Comparison of ENCODE assay signal across 1 cellular context in the genomic region with DNA sequence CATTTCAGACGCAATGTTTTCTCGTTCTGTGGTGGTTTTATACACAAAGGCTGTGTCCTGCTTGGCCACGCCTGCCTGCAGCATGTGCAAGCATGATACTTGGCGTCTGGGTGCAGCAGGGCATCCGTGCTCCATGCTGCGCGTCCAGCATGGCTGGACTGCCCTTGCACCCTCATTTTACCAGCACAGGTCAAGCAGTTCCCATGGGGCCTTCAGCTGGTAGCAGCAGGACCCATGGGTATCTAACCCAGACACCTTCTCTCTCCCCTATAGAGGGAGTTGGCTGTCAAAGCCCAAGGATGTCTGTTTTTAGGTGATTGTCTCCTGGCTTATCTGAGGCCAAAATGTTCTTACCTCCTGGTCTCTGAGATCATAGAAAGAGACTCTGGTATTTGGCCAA.
TF ChIP-seq lines count a peak whose summit lies in the region.

No MANE protein-coding gene starts in this region.

TF ChIP-seq in K562, 482 proteins besides CTCF, POLR2A, EP300 and RAD21 (continued from another document and continues in another):
- TF ChIP-seq MCM7 (IDR thresholded peaks at IDR 0.05), result no peak
- no peak for TF ChIP-seq FIP1L1 (IDR thresholded peaks at IDR 0.05; ENCODE audit: low read depth, low read length, poor library complexity, severe bottlenecking)
- no peak for TF ChIP-seq RFX7 (CRISPR knock-in tag; IDR thresholded peaks at IDR 0.05)
- no peak for TF ChIP-seq RHOXF2B (CRISPR knock-in tag; conservative IDR thresholded peaks at IDR 0.05)
- no peak for TF ChIP-seq MAFG (tag; conservative IDR thresholded peaks at IDR 0.05)
- no peak for TF ChIP-seq NFIX (CRISPR knock-in tag; IDR thresholded peaks at IDR 0.05; ENCODE audit: low read depth)
- no peak for TF ChIP-seq ZFP36 (IDR thresholded peaks at IDR 0.05; ENCODE audit: low read depth, low read length, partially characterized antibody)
- no peak for TF ChIP-seq CBX1 (IDR thresholded peaks at IDR 0.05; ENCODE audit: low read depth)
- no peak for TF ChIP-seq ZNF184 (CRISPR knock-in tag; IDR thresholded peaks at IDR 0.05)
- TF ChIP-seq, protein P1, sequence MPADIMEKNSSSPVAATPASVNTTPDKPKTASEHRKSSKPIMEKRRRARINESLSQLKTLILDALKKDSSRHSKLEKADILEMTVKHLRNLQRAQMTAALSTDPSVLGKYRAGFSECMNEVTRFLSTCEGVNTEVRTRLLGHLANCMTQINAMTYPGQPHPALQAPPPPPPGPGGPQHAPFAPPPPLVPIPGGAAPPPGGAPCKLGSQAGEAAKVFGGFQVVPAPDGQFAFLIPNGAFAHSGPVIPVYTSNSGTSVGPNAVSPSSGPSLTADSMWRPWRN (IDR thresholded peaks at IDR 0.05; ENCODE audit: low read depth), result no peak
- TF ChIP-seq NR1H2 (CRISPR knock-in tag; IDR thresholded peaks at IDR 0.05), result no peak
- TF ChIP-seq ETV1 (tag; conservative IDR thresholded peaks at IDR 0.05; ENCODE audit: low read depth), result no peak
- no peak for TF ChIP-seq IRF2 (CRISPR knock-in tag; IDR thresholded peaks at IDR 0.05)
- peak; percentile 55 for TF ChIP-seq DACH1 (IDR thresholded peaks at IDR 0.05; ENCODE audit: partially characterized antibody)
- no peak for TF ChIP-seq ZNF217 (CRISPR knock-in tag; IDR thresholded peaks at IDR 0.05)
- TF ChIP-seq, protein P2, sequence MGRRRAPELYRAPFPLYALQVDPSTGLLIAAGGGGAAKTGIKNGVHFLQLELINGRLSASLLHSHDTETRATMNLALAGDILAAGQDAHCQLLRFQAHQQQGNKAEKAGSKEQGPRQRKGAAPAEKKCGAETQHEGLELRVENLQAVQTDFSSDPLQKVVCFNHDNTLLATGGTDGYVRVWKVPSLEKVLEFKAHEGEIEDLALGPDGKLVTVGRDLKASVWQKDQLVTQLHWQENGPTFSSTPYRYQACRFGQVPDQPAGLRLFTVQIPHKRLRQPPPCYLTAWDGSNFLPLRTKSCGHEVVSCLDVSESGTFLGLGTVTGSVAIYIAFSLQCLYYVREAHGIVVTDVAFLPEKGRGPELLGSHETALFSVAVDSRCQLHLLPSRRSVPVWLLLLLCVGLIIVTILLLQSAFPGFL (CRISPR knock-in tag; IDR thresholded peaks at IDR 0.05), result no peak
- TF ChIP-seq RBM22 (IDR thresholded peaks at IDR 0.05; ENCODE audit: low read depth, low read length, poor library complexity, severe bottlenecking), result no peak
- no peak for TF ChIP-seq SMARCC2 (IDR thresholded peaks at IDR 0.05; ENCODE audit: low read depth)
- no peak for TF ChIP-seq RBBP5 (IDR thresholded peaks at IDR 0.05; ENCODE audit: borderline replicate concordance, insufficient read depth, low read length, poor library complexity, severe bottlenecking)
- no peak for TF ChIP-seq FOXK2 (conservative IDR thresholded peaks at IDR 0.05 in 1 of 2, IDR thresholded peaks at IDR 0.05 in 1 of 2; ENCODE audit: low read depth in 2 of 2)
- TF ChIP-seq TRIM28 (IDR thresholded peaks at IDR 0.05), result no peak
- TF ChIP-seq ZC3H4 (CRISPR knock-in tag; IDR thresholded peaks at IDR 0.05; ENCODE audit: borderline replicate concordance), result no peak
- no peak for TF ChIP-seq PTRF (tag; IDR thresholded peaks at IDR 0.05)
- no peak for TF ChIP-seq MCM3 (IDR thresholded peaks at IDR 0.05)
- no peak for TF ChIP-seq UBTF (IDR thresholded peaks at IDR 0.05; ENCODE audit: borderline replicate concordance in 1 of 2, low read depth in 2 of 2, low read length in 2 of 2)
- TF ChIP-seq, protein P3, sequence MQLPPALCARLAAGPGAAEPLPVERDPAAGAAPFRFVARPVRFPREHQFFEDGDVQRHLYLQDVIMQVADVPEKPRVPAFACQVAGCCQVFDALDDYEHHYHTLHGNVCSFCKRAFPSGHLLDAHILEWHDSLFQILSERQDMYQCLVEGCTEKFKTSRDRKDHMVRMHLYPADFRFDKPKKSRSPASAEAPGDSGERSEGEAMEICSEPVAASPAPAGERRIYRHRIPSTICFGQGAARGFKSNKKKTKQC (CRISPR knock-in tag; IDR thresholded peaks at IDR 0.05), result no peak
- TF ChIP-seq SMAD3 (CRISPR knock-in tag; conservative IDR thresholded peaks at IDR 0.05), result no peak
- TF ChIP-seq NRF1 (conservative IDR thresholded peaks at IDR 0.05 in 1 of 2, IDR thresholded peaks at IDR 0.05 in 1 of 2), result no peak
- no peak for TF ChIP-seq CEBPB (tag; IDR thresholded peaks at IDR 0.05)
- no peak for TF ChIP-seq KDM2B (CRISPR knock-in tag; IDR thresholded peaks at IDR 0.05)
- no peak for TF ChIP-seq WHSC1 (IDR thresholded peaks at IDR 0.05; ENCODE audit: low read length)
- TF ChIP-seq RBM39 (optimal IDR thresholded peaks at IDR 0.05; ENCODE audit: low read depth, low read length), result no peak
- TF ChIP-seq, protein P4, sequence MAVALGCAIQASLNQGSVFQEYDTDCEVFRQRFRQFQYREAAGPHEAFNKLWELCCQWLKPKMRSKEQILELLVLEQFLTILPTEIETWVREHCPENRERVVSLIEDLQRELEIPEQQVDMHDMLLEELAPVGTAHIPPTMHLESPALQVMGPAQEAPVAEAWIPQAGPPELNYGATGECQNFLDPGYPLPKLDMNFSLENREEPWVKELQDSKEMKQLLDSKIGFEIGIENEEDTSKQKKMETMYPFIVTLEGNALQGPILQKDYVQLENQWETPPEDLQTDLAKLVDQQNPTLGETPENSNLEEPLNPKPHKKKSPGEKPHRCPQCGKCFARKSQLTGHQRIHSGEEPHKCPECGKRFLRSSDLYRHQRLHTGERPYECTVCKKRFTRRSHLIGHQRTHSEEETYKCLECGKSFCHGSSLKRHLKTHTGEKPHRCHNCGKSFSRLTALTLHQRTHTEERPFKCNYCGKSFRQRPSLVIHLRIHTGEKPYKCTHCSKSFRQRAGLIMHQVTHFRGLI (CRISPR knock-in tag; IDR thresholded peaks at IDR 0.05), result no peak
- no peak for TF ChIP-seq GATAD2B (IDR thresholded peaks at IDR 0.05; ENCODE audit: borderline replicate concordance)
- no peak for TF ChIP-seq POLR2G (IDR thresholded peaks at IDR 0.05; ENCODE audit: low read depth, low read length)
- TF ChIP-seq ZNF695 (CRISPR knock-in tag; IDR thresholded peaks at IDR 0.05), result no peak
- TF ChIP-seq ZNF696 (CRISPR knock-in tag; conservative IDR thresholded peaks at IDR 0.05), result no peak
- TF ChIP-seq NFRKB (IDR thresholded peaks at IDR 0.05; ENCODE audit: low read depth), result no peak
- no peak for TF ChIP-seq ZC3H8 (IDR thresholded peaks at IDR 0.05)
- TF ChIP-seq ZNF764 (CRISPR knock-in tag; IDR thresholded peaks at IDR 0.05; ENCODE audit: low read depth), result no peak
- TF ChIP-seq ZBTB9 (CRISPR knock-in tag; IDR thresholded peaks at IDR 0.05), result no peak
- TF ChIP-seq COPS2 (conservative IDR thresholded peaks at IDR 0.05), result no peak
- TF ChIP-seq, protein P5, sequence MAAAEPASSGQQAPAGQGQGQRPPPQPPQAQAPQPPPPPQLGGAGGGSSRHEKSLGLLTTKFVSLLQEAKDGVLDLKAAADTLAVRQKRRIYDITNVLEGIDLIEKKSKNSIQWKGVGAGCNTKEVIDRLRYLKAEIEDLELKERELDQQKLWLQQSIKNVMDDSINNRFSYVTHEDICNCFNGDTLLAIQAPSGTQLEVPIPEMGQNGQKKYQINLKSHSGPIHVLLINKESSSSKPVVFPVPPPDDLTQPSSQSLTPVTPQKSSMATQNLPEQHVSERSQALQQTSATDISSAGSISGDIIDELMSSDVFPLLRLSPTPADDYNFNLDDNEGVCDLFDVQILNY (CRISPR knock-in tag; IDR thresholded peaks at IDR 0.05), result no peak
- no peak for TF ChIP-seq ADNP (tag; IDR thresholded peaks at IDR 0.05)
- no peak for TF ChIP-seq ZNF232 (CRISPR knock-in tag; IDR thresholded peaks at IDR 0.05)
- no peak for TF ChIP-seq ZNF212 (CRISPR knock-in tag; IDR thresholded peaks at IDR 0.05)
- no peak for TF ChIP-seq GABPA (tag; conservative IDR thresholded peaks at IDR 0.05; ENCODE audit: low read depth)
- no peak for TF ChIP-seq E2F3 (CRISPR knock-in tag; IDR thresholded peaks at IDR 0.05)
- TF ChIP-seq, protein P6, sequence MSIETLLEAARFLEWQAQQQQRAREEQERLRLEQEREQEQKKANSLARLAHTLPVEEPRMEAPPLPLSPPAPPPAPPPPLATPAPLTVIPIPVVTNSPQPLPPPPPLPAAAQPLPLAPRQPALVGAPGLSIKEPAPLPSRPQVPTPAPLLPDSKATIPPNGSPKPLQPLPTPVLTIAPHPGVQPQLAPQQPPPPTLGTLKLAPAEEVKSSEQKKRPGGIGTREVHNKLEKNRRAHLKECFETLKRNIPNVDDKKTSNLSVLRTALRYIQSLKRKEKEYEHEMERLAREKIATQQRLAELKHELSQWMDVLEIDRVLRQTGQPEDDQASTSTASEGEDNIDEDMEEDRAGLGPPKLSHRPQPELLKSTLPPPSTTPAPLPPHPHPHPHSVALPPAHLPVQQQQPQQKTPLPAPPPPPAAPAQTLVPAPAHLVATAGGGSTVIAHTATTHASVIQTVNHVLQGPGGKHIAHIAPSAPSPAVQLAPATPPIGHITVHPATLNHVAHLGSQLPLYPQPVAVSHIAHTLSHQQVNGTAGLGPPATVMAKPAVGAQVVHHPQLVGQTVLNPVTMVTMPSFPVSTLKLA (conservative IDR thresholded peaks at IDR 0.05), result peak; percentile 45 to 61; a peak in 3 of 4 replicates
- no peak for TF ChIP-seq ELF1 (tag; IDR thresholded peaks at IDR 0.05)
- TF ChIP-seq CBFA2T3 (IDR thresholded peaks at IDR 0.05), result peak; percentile 99
- no peak for TF ChIP-seq RFX5 (IDR thresholded peaks at IDR 0.05; ENCODE audit: low read depth, low read length)
- TF ChIP-seq KDM1A (IDR thresholded peaks at IDR 0.05), result peak; percentile 69 to 76
- TF ChIP-seq ZNF311 (CRISPR knock-in tag; IDR thresholded peaks at IDR 0.05), result no peak
- peak; percentile 24; the same call in 1 of the 2 replicates for TF ChIP-seq ATF7 (IDR thresholded peaks at IDR 0.05)
- TF ChIP-seq DDX20 (tag; IDR thresholded peaks at IDR 0.05; ENCODE audit: low read depth), result no peak
- TF ChIP-seq, protein P7, sequence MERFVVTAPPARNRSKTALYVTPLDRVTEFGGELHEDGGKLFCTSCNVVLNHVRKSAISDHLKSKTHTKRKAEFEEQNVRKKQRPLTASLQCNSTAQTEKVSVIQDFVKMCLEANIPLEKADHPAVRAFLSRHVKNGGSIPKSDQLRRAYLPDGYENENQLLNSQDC (CRISPR knock-in tag; IDR thresholded peaks at IDR 0.05), result no peak
- TF ChIP-seq HCFC1 (IDR thresholded peaks at IDR 0.05; ENCODE audit: low read depth, low read length), result no peak
- TF ChIP-seq ARID2 (IDR thresholded peaks at IDR 0.05), result no peak
- TF ChIP-seq ZKSCAN1 (IDR thresholded peaks at IDR 0.05; ENCODE audit: low read depth, low read length), result peak; percentile 71; the same call in 1 of the 2 replicates
- TF ChIP-seq ZNF23 (CRISPR knock-in tag; IDR thresholded peaks at IDR 0.05), result no peak
- no peak for TF ChIP-seq ZNF830 (CRISPR knock-in tag; IDR thresholded peaks at IDR 0.05)
- TF ChIP-seq MYBL2 (IDR thresholded peaks at IDR 0.05; ENCODE audit: low read depth), result no peak
- TF ChIP-seq MYBL2 (CRISPR knock-in tag; IDR thresholded peaks at IDR 0.05; ENCODE audit: borderline replicate concordance), result no peak
- TF ChIP-seq HMGXB4 (CRISPR knock-in tag; IDR thresholded peaks at IDR 0.05), result no peak
- no peak for TF ChIP-seq NELFE (IDR thresholded peaks at IDR 0.05; ENCODE audit: insufficient read depth, insufficient read length)
- TF ChIP-seq NCOA1 (IDR thresholded peaks at IDR 0.05; ENCODE audit: low read depth), result peak; percentile 66; the same call in 1 of the 2 replicates
